ENCODE assay signal across 7 cellular contexts in the genomic region with DNA sequence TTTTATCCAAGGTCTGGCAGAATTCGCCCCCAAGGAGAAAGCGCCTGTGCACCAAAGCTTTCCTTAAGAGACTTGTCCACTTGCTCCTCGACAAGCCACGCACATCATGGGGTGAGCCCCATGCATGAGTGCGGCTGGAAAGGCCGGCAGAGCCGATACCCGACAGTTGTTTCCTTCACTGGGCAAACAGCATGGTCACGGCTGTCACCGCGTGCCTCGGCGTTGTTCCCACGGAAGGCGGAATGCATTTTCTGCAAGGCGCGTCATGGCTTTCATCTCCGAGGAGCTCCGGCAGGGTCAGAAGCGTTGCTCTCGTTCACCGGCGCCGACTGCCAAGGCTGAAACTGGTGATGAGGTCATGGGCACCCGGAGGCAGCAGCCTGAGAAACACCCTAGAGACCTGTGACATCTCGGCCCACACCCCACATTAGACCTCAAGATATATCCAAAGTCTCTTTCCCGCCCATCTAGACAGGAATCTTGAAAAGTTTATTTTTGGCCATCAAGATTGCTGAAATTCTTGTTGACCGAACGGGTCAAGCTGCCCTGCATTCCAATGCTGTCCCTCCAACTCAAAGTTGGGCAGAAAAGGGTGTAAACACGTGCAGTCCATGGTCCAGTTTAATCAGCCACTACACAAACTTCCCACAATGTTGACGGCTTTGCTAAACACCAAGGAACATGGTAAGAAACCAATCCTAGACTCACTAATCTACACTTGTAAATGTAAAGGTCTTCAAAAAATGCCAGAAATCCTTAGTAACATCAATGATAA. TPM values are rescaled to one million over a fixed set of nuclear protein-coding genes. Genes with fewer than 3 reads are reported as not detected.
DNase-seq lines count a peak whose midpoint lies in the region; ATAC-seq and TF ChIP-seq lines count a peak whose summit lies in the region.

No MANE protein-coding gene starts in this region.

- peaks cover 42% of the 10 kb centered on the region for H3K4me1 Mint-ChIP-seq in chondrocyte (ENCODE audit: low read depth)

- ATAC-seq in HG02884 (IDR thresholded peaks at IDR 0.05; ENCODE audit: unreplicated experiment) = no peak

- peak overlapping the region; percentile 76 for H3K4me3 Mint-ChIP-seq in chondrocyte (ENCODE audit: unreplicated experiment)

- peaks cover 34% of the 10 kb centered on the region for H4K20me1 ChIP-seq in smooth muscle cell (ENCODE audit: low read depth)

- H3K27me3 ChIP-seq in kidney epithelial cell (ENCODE audit: control insufficient read depth, insufficient read depth, low read length) (no peaks in the 10 kb centered on the region), smooth muscle cell (ENCODE audit: low read depth) (no peaks in the 10 kb centered on the region)

- peaks cover 26% of the 10 kb centered on the region for H3K4me1 ChIP-seq in smooth muscle cell (ENCODE audit: low read depth)

- no peaks in the 10 kb centered on the region for H3K36me3 Mint-ChIP-seq in chondrocyte (ENCODE audit: low read depth)

- H3K79me2 ChIP-seq in smooth muscle cell (ENCODE audit: low read depth) = peaks cover 34% of the 10 kb centered on the region

- WGBS in smooth muscle cell (ENCODE audit: low lambda C conversion rate) = 3% methylated on average over 30 of the region's 31 CpGs

- H3K9me3 Mint-ChIP-seq in chondrocyte (ENCODE audit: low read depth) = no peaks in the 10 kb centered on the region

- peak overlapping the region; percentile 84 for H3K4me3 ChIP-seq in kidney epithelial cell (ENCODE audit: low read depth, low read length)
- peak overlapping the region; percentile 86 for H3K4me3 ChIP-seq in smooth muscle cell

- DNase-seq in GM04503 (ENCODE audit: low read depth) (peak; percentile 42), NCI-H510A treated with DMSO at 0.1 percent for 48 hours (lab: John Stamatoyannopoulos, UW) (peak; percentile 52), chondrocyte (ENCODE audit: low spot score) (no peak), kidney epithelial cell (ENCODE audit: low read depth) (no peak), smooth muscle cell (lab: John Stamatoyannopoulos, UW; ENCODE audit: unreplicated experiment) (peak; percentile 80), COR-L47 (lab: John Stamatoyannopoulos, UW) (no peak)

- H3F3A ChIP-seq in smooth muscle cell (ENCODE audit: low read depth) = peaks cover 6% of the 10 kb centered on the region

- peak overlapping the region; percentile 94 for H3K27ac ChIP-seq in smooth muscle cell (ENCODE audit: low read depth)

- no peak for TF ChIP-seq CTCF in chondrocyte (IDR thresholded peaks at IDR 0.05)
- TF ChIP-seq CTCF in kidney epithelial cell (IDR thresholded peaks at IDR 0.05; ENCODE audit: insufficient read depth, low read length, poor library complexity, severe bottlenecking) = no peak
- no peak for TF ChIP-seq CTCF in smooth muscle cell (IDR thresholded peaks at IDR 0.05; ENCODE audit: borderline replicate concordance, insufficient read depth, poor library complexity, severe bottlenecking)

- peak overlapping the region; percentile 42 for H2AFZ ChIP-seq in smooth muscle cell (ENCODE audit: low read depth)

- peak overlapping the region; percentile 98 for H3K27ac Mint-ChIP-seq in chondrocyte (ENCODE audit: unreplicated experiment)

- peak overlapping the region; percentile 86 for H3K9ac ChIP-seq in smooth muscle cell (ENCODE audit: low read depth)

- no peaks in the 10 kb centered on the region for H3K36me3 ChIP-seq in kidney epithelial cell (ENCODE audit: control insufficient read depth, insufficient read depth, low read length)
- no peaks in the 10 kb centered on the region for H3K36me3 ChIP-seq in smooth muscle cell (ENCODE audit: low read depth)

- H3K27me3 Mint-ChIP-seq in chondrocyte (ENCODE audit: low read depth) = no peaks in the 10 kb centered on the region

- H3K9me3 ChIP-seq in smooth muscle cell (replicated peaks; ENCODE audit: low read depth) = no peaks in the 10 kb centered on the region

- peak overlapping the region; percentile 92 for H3K4me2 ChIP-seq in smooth muscle cell

RNA-seq across cellular contexts. Expression of gene TJP1, which starts 0.6 kb away (rescaled TPM):
- total RNA-seq in chondrocyte (90.5 to 108 TPM (median 91.7 TPM) in 3 replicates), kidney epithelial cell (145 and 148 TPM in 2 replicates), smooth muscle cell (73.1 and 89.6 TPM in 2 replicates)
- polyA plus RNA-seq in smooth muscle cell = 28.4 and 48.0 TPM in 2 replicates

Comparison
In these comparisons a context has a peak if more than half of its experiments do, and no peak if none do; other contexts are left out.
1. DNase-seq: peak in GM04503 (single experiment), NCI-H510A treated with DMSO at 0.1 percent for 48 hours (single experiment) and smooth muscle cell (single experiment); none in chondrocyte (single experiment), kidney epithelial cell (single experiment) and COR-L47 (single experiment).